Comparison of ENCODE assay signal across 21 cellular contexts in the genomic region with DNA sequence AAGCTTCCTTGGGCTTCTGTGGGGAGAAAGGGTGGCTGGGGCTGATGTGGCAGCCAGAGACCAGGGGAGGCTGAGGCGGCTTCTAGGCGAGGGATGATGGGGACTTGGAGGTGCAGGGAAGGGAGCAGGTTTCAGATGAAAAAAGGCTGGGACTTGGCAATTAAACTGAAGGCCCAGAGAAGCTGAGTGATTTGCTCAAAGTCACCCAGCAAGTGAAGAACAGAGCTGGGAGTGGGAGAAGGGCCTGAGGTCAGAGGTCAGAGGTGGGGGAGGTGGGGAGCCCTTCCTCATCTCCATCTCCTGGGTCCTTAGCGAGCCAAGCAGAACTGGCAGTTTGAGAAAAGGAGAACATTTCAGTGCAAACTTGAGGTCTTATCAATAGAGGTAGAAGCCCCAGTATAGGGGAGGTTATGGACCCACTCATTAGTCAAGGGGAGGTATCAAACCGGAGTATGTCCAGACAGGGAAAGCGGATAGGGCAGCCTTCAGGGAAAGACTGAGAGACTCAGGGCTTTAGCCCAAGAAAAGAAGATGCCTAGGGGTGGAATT. TPM values are rescaled to one million over a fixed set of nuclear protein-coding genes. Genes with fewer than 3 reads are reported as not detected.
DNase-seq lines count a peak whose midpoint lies in the region; ATAC-seq, FAIRE-seq and TF ChIP-seq lines count a peak whose summit lies in the region.
"Had no signal": no experiment of that assay in that cellular context is flagged by ENCODE, and none has a peak within 500 bp of the region (broad histone marks: within the 10 kb centered on the region; RNA-seq: fewer than 3 reads in every experiment).

No MANE protein-coding gene starts in this region.

- H3K9ac ChIP-seq in HepG2 (ENCODE audit: insufficient read depth, low read depth, low read length) (no peak overlapping the region), neural progenitor cell (no peak overlapping the region)
- H3K9ac ChIP-seq: BLaER1 had no signal

- TF ChIP-seq EP300 in HepG2 (IDR thresholded peaks at IDR 0.05; ENCODE audit: low read depth in 2 of 2, low read length in 2 of 2), result no peak
- no peak for TF ChIP-seq EP300 in HepG2 (CRISPR knock-in tag; IDR thresholded peaks at IDR 0.05; ENCODE audit: borderline replicate concordance)

- no peak for TF ChIP-seq POLR2A in HepG2 (IDR thresholded peaks at IDR 0.05; ENCODE audit: insufficient read depth in 1 of 2, low read depth in 2 of 2, low read length in 2 of 2)
- no peak for TF ChIP-seq POLR2A in right lobe of liver (IDR thresholded peaks at IDR 0.05)

- no peak for TF ChIP-seq RAD21 in HepG2 (CRISPR knock-in tag; IDR thresholded peaks at IDR 0.05)

- FAIRE-seq in HepG2 (lab: Jason Lieb, UNC), result no peak
- FAIRE-seq: G401.6, GM12878, GM19239, H54 had no signal

- H4K20me1 ChIP-seq in HepG2 (ENCODE audit: insufficient read depth, low read length), result no peaks in the 10 kb centered on the region
- no peaks in the 10 kb centered on the region for H4K20me1 ChIP-seq in neural progenitor cell (ENCODE audit: low read depth)
- H4K20me1 ChIP-seq: BLaER1 had no signal

- in situ Hi-C loops in HepG2 (cut with HindIII; ENCODE audit: extremely low pct_ligation_motif_present, low pct_unique_long_range_greater_than_20kb), result no loop called here

- H3K9me3 Mint-ChIP-seq in neural progenitor cell, result no peaks in the 10 kb centered on the region
- H3K9me3 Mint-ChIP-seq: CD8-positive, alpha-beta T cell; GM23338 had no signal

- BruUV-seq in HepG2 (replicated peaks; lab: Mats Ljungman, UMichigan), result no TSS peak

- H2AFZ ChIP-seq in HepG2 (ENCODE audit: low read length) (no peak overlapping the region), neural progenitor cell (replicated peaks) (no peak overlapping the region)
- H2AFZ ChIP-seq: GM23338 had no signal

- H3F3A ChIP-seq in neural progenitor cell (ENCODE audit: low read depth), result no peaks in the 10 kb centered on the region

- WGBS in HepG2 (ENCODE audit: low lambda C conversion rate), result 74% methylated on average over 5 of the region's 5 CpGs
- 71% methylated on average over 5 of the region's 5 CpGs for WGBS in right lobe of liver (ENCODE audit: insufficient coverage, low coverage, low lambda C conversion rate, missing lambda C conversion rate)

- intact Hi-C loops in HepG2 (cut with micrococcal nuclease; ENCODE audit: unreplicated experiment) (no loop called here), right lobe of liver (cut with DNase I) (no loop called here), posterior vena cava (cut with DNase I) (no loop called here)

- H3K4me2 ChIP-seq in HepG2 (ENCODE audit: low read depth, low read length) (no peak overlapping the region), neural progenitor cell (no peak overlapping the region)
- H3K4me2 ChIP-seq: BLaER1, GM23338 had no signal

- H3K4me1 ChIP-seq in HepG2 (ENCODE audit: insufficient read depth, low read length) (no peaks in the 10 kb centered on the region), right lobe of liver (no peaks in the 10 kb centered on the region), neural progenitor cell (no peaks in the 10 kb centered on the region)
- H3K4me1 ChIP-seq: BLaER1, Caco-2 had no signal

- no peak overlapping the region for H3K4me3 ChIP-seq in HepG2 (replicated peaks in 1 of 3; ENCODE audit: insufficient read depth in 1 of 3, low read depth in 2 of 3, low read length in 3 of 3)
- H3K4me3 ChIP-seq in right lobe of liver, result no peak overlapping the region
- H3K4me3 ChIP-seq in neural progenitor cell, result no peak overlapping the region
- H3K4me3 ChIP-seq: BLaER1, GM12878, GM23338 had no signal

- peaks cover 21% of the 10 kb centered on the region for H3K27me3 Mint-ChIP-seq in neural progenitor cell (ENCODE audit: insufficient read depth, low read depth)

- no peak for ATAC-seq in HepG2
- ATAC-seq in right lobe of liver, result no peak
- no peak for ATAC-seq in SK-N-SH treated with all-trans-retinoic acid at 6 μM for 48 hours
- no peak for ATAC-seq in GM19324 (IDR thresholded peaks at IDR 0.05; ENCODE audit: low FRiP score, unreplicated experiment)
- ATAC-seq: CD8-positive, alpha-beta T cell; GM12878; GM23338 had no signal

- no peaks in the 10 kb centered on the region for H3K36me3 Mint-ChIP-seq in neural progenitor cell
- H3K36me3 Mint-ChIP-seq: CD4-positive, CD25-positive, alpha-beta regulatory T cell; CD8-positive, alpha-beta T cell had no signal

- H3K9me3 ChIP-seq in HepG2 (ENCODE audit: low read length) (no peaks in the 10 kb centered on the region), right lobe of liver (no peaks in the 10 kb centered on the region), neural progenitor cell (ENCODE audit: low read depth) (no peaks in the 10 kb centered on the region)
- H3K9me3 ChIP-seq: BLaER1, Caco-2 had no signal

- H3K79me2 ChIP-seq in HepG2 (ENCODE audit: insufficient read depth, low read length), result no peaks in the 10 kb centered on the region
- no peaks in the 10 kb centered on the region for H3K79me2 ChIP-seq in neural progenitor cell (ENCODE audit: low read depth)

- CTCF ChIA-PET in HepG2 (lab: Yijun Ruan, JAX; ENCODE audit: low intra/inter-chr PET ratio, low total read pairs), result no interaction called here

- no peaks in the 10 kb centered on the region for H3K36me3 ChIP-seq in HepG2 (replicated peaks in 1 of 2; ENCODE audit: control insufficient read depth in 1 of 2, insufficient read depth in 2 of 2, low read length in 2 of 2)
- H3K36me3 ChIP-seq in right lobe of liver, result no peaks in the 10 kb centered on the region
- H3K36me3 ChIP-seq in neural progenitor cell, result no peaks in the 10 kb centered on the region
- H3K36me3 ChIP-seq: BLaER1 had no signal

- peak overlapping the region; percentile 55 for H3K4me3 Mint-ChIP-seq in neural progenitor cell
- H3K4me3 Mint-ChIP-seq: B cell; CD4-positive, CD25-positive, alpha-beta regulatory T cell; CD8-positive, alpha-beta T cell; GM23338 had no signal

- H3K27ac ChIP-seq in HepG2 (ENCODE audit: extremely low read length, insufficient read depth, low read length) (no peak overlapping the region), right lobe of liver (no peak overlapping the region), neural progenitor cell (no peak overlapping the region)
- H3K27ac ChIP-seq: BLaER1, C4-2B had no signal

- peaks cover 6 to 41% of the 10 kb centered on the region in 2 experiments; a peak in 3 of 5 replicates for H3K27me3 ChIP-seq in HepG2 (ENCODE audit: control insufficient read depth in 1 of 2, insufficient read depth in 2 of 2, low read length in 2 of 2)
- no peaks in the 10 kb centered on the region for H3K27me3 ChIP-seq in right lobe of liver
- peaks cover 50% of the 10 kb centered on the region for H3K27me3 ChIP-seq in neural progenitor cell

- TF ChIP-seq CTCF in HepG2 (CRISPR knock-in tag; IDR thresholded peaks at IDR 0.05) (no peak), right lobe of liver (IDR thresholded peaks at IDR 0.05) (no peak), neural progenitor cell (IDR thresholded peaks at IDR 0.05) (no peak)

- no peaks in the 10 kb centered on the region for H3K4me1 Mint-ChIP-seq in neural progenitor cell
- H3K4me1 Mint-ChIP-seq: B cell, GM23338 had no signal

- POLR2A ChIA-PET in HepG2 (lab: Yijun Ruan, JAX), result no interaction called here

- DNase-seq in HepG2 (ENCODE audit: low spot score), result no peak
- no peak for DNase-seq in right lobe of liver
- no peak for DNase-seq in neural progenitor cell (ENCODE audit: low spot score)
- no peak for DNase-seq in posterior vena cava (ENCODE audit: low spot score)
- no peak for DNase-seq in 8988T
- DNase-seq: Caco-2; CD4-positive, CD25-positive, alpha-beta regulatory T cell; CD8-positive, alpha-beta T cell; DMS153; DND-41; HCEC 1CT had no signal

- H3K27ac Mint-ChIP-seq in neural progenitor cell, result peak overlapping the region; percentile 42
- H3K27ac Mint-ChIP-seq: B cell; CD8-positive, alpha-beta T cell; GM23338 had no signal

TF ChIP-seq in HepG2, 621 proteins besides CTCF, POLR2A, EP300 and RAD21:
- peak; percentile 74 for TF ChIP-seq ZNF768 (CRISPR knock-in tag; IDR thresholded peaks at IDR 0.05)
- no peak for TF ChIP-seq MED8 (CRISPR knock-in tag; IDR thresholded peaks at IDR 0.05; ENCODE audit: insufficient replicate concordance)

TF ChIP-seq in SK-N-SH treated with all-trans-retinoic acid at 6 μM for 48 hours, 23 proteins besides CTCF, POLR2A, EP300 and RAD21 (continues in another document):
- peak; percentile 99 for TF ChIP-seq ZNF70 (CRISPR knock-in tag; IDR thresholded peaks at IDR 0.05)
- TF ChIP-seq CSDC2 (CRISPR knock-in tag; IDR thresholded peaks at IDR 0.05), result no peak
- TF ChIP-seq ZNF8 (CRISPR knock-in tag; IDR thresholded peaks at IDR 0.05), result no peak

RNA-seq across cellular contexts. Expression of a gene that starts 49.6 kb away (rescaled TPM):
- total RNA-seq in HepG2 (2016; rRNA removed; fragmentation: Illumina TruSeq; extraction: Trizol) (2.5 and 2.9 TPM in 2 replicates), right lobe of liver (100 to 1,000 TPM in 4 of 6 experiments, 10 to 100 TPM in 2; 94.6 to 168 (median 120) TPM), neural progenitor cell (ENCODE audit: low replicate concordance) (1.1 and 1.3 TPM in 2 replicates), posterior vena cava (100 to 1,000 TPM; 196 to 223 TPM)
- total RNA-seq in HepG2 (2016; cell fraction: cytosol; rRNA removed; fragmentation: Illumina TruSeq; extraction: Trizol; ENCODE audit: low read depth), result 2.9 and 3.0 TPM in 2 replicates
- 3.0 and 3.2 TPM in 2 replicates for total RNA-seq in HepG2 (2016; cell fraction: insoluble cytoplasmic fraction; rRNA removed; fragmentation: Illumina TruSeq; extraction: Trizol)
- 2.5 and 2.9 TPM in 2 replicates for total RNA-seq in HepG2 (2016; cell fraction: membrane; rRNA removed; fragmentation: Illumina TruSeq; extraction: Trizol)
- total RNA-seq in HepG2 (2016; cell fraction: nucleus; rRNA removed; fragmentation: Illumina TruSeq; extraction: Trizol), result 3.8 and 5.6 TPM in 2 replicates
- polyA plus RNA-seq in HepG2 (2011; rRNA removed), result 1.3 and 1.6 TPM in 2 replicates
- 0.71 and 0.79 TPM in 2 replicates for polyA plus RNA-seq in HepG2 (2011; cell fraction: cytosol; rRNA removed)
- 5.1 and 8.1 TPM in 2 replicates for polyA plus RNA-seq in HepG2 (2011; cell fraction: nucleus; rRNA removed)
- polyA plus RNA-seq in HepG2 (2012), result 5.9 and 8.4 TPM in 2 replicates
- polyA plus RNA-seq in HepG2 (2016; cell fraction: cytosol; fragmentation: Illumina TruSeq; extraction: Trizol; ENCODE audit: low read depth), result 1.1 and 1.4 TPM in 2 replicates
- 8.2 and 9.6 TPM in 2 replicates for polyA plus RNA-seq in HepG2 (2016; cell fraction: insoluble cytoplasmic fraction; fragmentation: Illumina TruSeq; extraction: Trizol; ENCODE audit: low read depth)
- polyA plus RNA-seq in HepG2 (2016; cell fraction: membrane; fragmentation: Illumina TruSeq; extraction: Trizol; ENCODE audit: low read depth), result 4.6 and 4.8 TPM in 2 replicates
- polyA plus RNA-seq in HepG2 (2016; cell fraction: nucleus; fragmentation: Illumina TruSeq; extraction: Trizol; ENCODE audit: insufficient read depth, low read depth), result 7.4 and 9.8 TPM in 2 replicates
- polyA minus RNA-seq in HepG2 (2011; rRNA and poly(A)+ RNA removed; ENCODE audit: low replicate concordance), result 5.3 and 16.7 TPM in 2 replicates
- polyA minus RNA-seq in HepG2 (2011; cell fraction: cytosol; rRNA and poly(A)+ RNA removed), result 5.2 and 5.4 TPM in 2 replicates
- polyA minus RNA-seq in HepG2 (2011; cell fraction: nucleus; rRNA and poly(A)+ RNA removed), result 5.1 and 5.3 TPM in 2 replicates

Comparison
In these comparisons a context has a peak if more than half of its experiments do, and no peak if none do; other contexts are left out.
1. RNA of a gene that starts 49.6 kb away (total RNA-seq): 196 to 223 TPM in posterior vena cava and 94.6 to 168 TPM in right lobe of liver; 2.5 to 5.6 TPM in HepG2 and 1.1 to 1.3 TPM in neural progenitor cell; every median in the first group is over 10 times any median in the second.